1 cellular context compared by ENCODE assay signal in the genomic region with DNA sequence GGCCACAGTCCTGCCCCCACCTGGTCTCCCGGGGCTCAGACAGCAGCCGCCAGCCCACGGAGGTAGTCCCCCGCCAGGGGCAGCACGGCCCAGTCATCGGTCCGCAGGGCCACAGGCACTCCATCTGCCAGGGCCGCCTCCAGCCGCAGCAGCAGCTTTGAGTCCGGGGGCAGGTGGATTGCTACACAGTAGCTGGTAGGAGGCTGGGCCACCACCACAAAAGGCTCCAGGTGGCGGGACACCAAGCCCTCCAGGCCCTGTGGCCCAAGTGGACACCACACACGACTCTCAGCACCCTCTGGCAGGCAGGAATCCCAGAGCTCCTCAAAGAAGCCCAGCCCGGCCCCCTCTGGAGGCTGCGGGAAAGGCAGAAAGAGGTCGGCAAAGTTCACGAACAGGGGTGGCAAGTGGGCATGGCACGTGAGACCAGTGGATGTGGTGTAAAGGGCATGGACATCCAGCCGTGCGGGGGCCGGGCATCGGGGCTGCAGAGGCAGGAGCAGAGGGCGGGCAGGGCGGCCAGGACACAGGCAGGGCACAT.
TF ChIP-seq lines count a peak whose summit lies in the region.

No MANE protein-coding gene starts in this region.

TF ChIP-seq in GM12878, 131 proteins besides CTCF, POLR2A, EP300 and RAD21:
- TF ChIP-seq, protein P1, sequence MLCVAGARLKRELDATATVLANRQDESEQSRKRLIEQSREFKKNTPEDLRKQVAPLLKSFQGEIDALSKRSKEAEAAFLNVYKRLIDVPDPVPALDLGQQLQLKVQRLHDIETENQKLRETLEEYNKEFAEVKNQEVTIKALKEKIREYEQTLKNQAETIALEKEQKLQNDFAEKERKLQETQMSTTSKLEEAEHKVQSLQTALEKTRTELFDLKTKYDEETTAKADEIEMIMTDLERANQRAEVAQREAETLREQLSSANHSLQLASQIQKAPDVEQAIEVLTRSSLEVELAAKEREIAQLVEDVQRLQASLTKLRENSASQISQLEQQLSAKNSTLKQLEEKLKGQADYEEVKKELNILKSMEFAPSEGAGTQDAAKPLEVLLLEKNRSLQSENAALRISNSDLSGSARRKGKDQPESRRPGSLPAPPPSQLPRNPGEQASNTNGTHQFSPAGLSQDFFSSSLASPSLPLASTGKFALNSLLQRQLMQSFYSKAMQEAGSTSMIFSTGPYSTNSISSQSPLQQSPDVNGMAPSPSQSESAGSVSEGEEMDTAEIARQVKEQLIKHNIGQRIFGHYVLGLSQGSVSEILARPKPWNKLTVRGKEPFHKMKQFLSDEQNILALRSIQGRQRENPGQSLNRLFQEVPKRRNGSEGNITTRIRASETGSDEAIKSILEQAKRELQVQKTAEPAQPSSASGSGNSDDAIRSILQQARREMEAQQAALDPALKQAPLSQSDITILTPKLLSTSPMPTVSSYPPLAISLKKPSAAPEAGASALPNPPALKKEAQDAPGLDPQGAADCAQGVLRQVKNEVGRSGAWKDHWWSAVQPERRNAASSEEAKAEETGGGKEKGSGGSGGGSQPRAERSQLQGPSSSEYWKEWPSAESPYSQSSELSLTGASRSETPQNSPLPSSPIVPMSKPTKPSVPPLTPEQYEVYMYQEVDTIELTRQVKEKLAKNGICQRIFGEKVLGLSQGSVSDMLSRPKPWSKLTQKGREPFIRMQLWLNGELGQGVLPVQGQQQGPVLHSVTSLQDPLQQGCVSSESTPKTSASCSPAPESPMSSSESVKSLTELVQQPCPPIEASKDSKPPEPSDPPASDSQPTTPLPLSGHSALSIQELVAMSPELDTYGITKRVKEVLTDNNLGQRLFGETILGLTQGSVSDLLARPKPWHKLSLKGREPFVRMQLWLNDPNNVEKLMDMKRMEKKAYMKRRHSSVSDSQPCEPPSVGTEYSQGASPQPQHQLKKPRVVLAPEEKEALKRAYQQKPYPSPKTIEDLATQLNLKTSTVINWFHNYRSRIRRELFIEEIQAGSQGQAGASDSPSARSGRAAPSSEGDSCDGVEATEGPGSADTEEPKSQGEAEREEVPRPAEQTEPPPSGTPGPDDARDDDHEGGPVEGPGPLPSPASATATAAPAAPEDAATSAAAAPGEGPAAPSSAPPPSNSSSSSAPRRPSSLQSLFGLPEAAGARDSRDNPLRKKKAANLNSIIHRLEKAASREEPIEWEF (IDR thresholded peaks at IDR 0.05; ENCODE audit: insufficient replicate concordance, low read depth, low read length): no peak
- TF ChIP-seq CEBPB (IDR thresholded peaks at IDR 0.05; ENCODE audit: borderline replicate concordance in 1 of 2, low read depth in 2 of 2, low read length in 2 of 2) (no peak), CREM (IDR thresholded peaks at IDR 0.05; ENCODE audit: low read depth) (no peak), NBN (IDR thresholded peaks at IDR 0.05) (no peak), EED (IDR thresholded peaks at IDR 0.05; ENCODE audit: low read depth) (no peak), GATAD2B (conservative IDR thresholded peaks at IDR 0.05; ENCODE audit: low read depth) (no peak), BMI1 (IDR thresholded peaks at IDR 0.05; ENCODE audit: borderline replicate concordance) (no peak)
- TF ChIP-seq, protein P2, sequence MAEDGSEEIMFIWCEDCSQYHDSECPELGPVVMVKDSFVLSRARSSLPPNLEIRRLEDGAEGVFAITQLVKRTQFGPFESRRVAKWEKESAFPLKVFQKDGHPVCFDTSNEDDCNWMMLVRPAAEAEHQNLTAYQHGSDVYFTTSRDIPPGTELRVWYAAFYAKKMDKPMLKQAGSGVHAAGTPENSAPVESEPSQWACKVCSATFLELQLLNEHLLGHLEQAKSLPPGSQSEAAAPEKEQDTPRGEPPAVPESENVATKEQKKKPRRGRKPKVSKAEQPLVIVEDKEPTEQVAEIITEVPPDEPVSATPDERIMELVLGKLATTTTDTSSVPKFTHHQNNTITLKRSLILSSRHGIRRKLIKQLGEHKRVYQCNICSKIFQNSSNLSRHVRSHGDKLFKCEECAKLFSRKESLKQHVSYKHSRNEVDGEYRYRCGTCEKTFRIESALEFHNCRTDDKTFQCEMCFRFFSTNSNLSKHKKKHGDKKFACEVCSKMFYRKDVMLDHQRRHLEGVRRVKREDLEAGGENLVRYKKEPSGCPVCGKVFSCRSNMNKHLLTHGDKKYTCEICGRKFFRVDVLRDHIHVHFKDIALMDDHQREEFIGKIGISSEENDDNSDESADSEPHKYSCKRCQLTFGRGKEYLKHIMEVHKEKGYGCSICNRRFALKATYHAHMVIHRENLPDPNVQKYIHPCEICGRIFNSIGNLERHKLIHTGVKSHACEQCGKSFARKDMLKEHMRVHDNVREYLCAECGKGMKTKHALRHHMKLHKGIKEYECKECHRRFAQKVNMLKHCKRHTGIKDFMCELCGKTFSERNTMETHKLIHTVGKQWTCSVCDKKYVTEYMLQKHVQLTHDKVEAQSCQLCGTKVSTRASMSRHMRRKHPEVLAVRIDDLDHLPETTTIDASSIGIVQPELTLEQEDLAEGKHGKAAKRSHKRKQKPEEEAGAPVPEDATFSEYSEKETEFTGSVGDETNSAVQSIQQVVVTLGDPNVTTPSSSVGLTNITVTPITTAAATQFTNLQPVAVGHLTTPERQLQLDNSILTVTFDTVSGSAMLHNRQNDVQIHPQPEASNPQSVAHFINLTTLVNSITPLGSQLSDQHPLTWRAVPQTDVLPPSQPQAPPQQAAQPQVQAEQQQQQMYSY (CRISPR knock-in tag; IDR thresholded peaks at IDR 0.05): no peak
